ENCODE assay signal across 20 cellular contexts in genomic region chr4:18930487-18930886, GRCh38.
DNase-seq lines count a peak whose midpoint lies in the region; ATAC-seq, FAIRE-seq and TF ChIP-seq lines count a peak whose summit lies in the region.
"Had no signal": no experiment of that assay in that cellular context is flagged by ENCODE, and none has a peak within 500 bp of the region (broad histone marks: within the 10 kb centered on the region; RNA-seq: fewer than 3 reads in every experiment).

No MANE protein-coding gene starts in this region.

- H3K36me3 Mint-ChIP-seq in nephron (ENCODE audit: low read depth) = no peaks in the 10 kb centered on the region
- H3K36me3 Mint-ChIP-seq: CD14-positive monocyte; CD4-positive, alpha-beta memory T cell had no signal

- no peak for TF ChIP-seq EP300 in SK-N-SH (IDR thresholded peaks at IDR 0.05; ENCODE audit: borderline replicate concordance in 1 of 2, low read depth in 1 of 2, low read length in 1 of 2)

- no peaks in the 10 kb centered on the region for H3K9me3 ChIP-seq in SK-N-SH

- H2AFZ ChIP-seq in SK-N-SH (ENCODE audit: low read depth) = no peak overlapping the region
- H2AFZ ChIP-seq: GM23338 had no signal

- no peak overlapping the region for H3K27ac ChIP-seq in SK-N-SH (ENCODE audit: low read depth in 2 of 2, low read length in 1 of 2)
- H3K27ac ChIP-seq: BLaER1 had no signal

- TF ChIP-seq CTCF in SK-N-SH (IDR thresholded peaks at IDR 0.05) (no peak), nephron (IDR thresholded peaks at IDR 0.05; ENCODE audit: unreplicated experiment in 3 of 3) (no peak), GM13977 (IDR thresholded peaks at IDR 0.05; ENCODE audit: extremely low read depth, insufficient read depth, missing control alignments) (no peak)

- H3K4me3 Mint-ChIP-seq in nephron = no peak overlapping the region
- H3K4me3 Mint-ChIP-seq: CD14-positive monocyte; CD4-positive, alpha-beta memory T cell; GM23338 had no signal

- CTCF ChIA-PET in SK-N-SH (lab: Yijun Ruan, JAX) = no interaction called here

- WGBS in SK-N-SH (ENCODE audit: low lambda C conversion rate) = 48% methylated on average over 6 of the region's 6 CpGs

- H4K20me1 ChIP-seq in SK-N-SH (ENCODE audit: insufficient read depth) = no peaks in the 10 kb centered on the region
- H4K20me1 ChIP-seq: BLaER1 had no signal

- ATAC-seq in SK-N-SH treated with all-trans-retinoic acid at 6 μM for 48 hours = no peak
- ATAC-seq in GM18517 (IDR thresholded peaks at IDR 0.05; ENCODE audit: unreplicated experiment) = no peak
- ATAC-seq: GM12878, GM23338 had no signal

- no peak overlapping the region for H3K9ac ChIP-seq in SK-N-SH
- H3K9ac ChIP-seq: BLaER1 had no signal

- in situ Hi-C loops in GM13977 (cut with MboI; ENCODE audit: low pct_unique_long_range_greater_than_20kb, low sequenced_read_pairs, unreplicated experiment) = no loop called here

- no peak for TF ChIP-seq RAD21 in SK-N-SH (IDR thresholded peaks at IDR 0.05; ENCODE audit: low read length)

- H3K27me3 ChIP-seq in SK-N-SH (ENCODE audit: insufficient read depth) = no peaks in the 10 kb centered on the region
- H3K27me3 ChIP-seq: BLaER1 had no signal

- H3F3A ChIP-seq in SK-N-SH (replicated peaks; ENCODE audit: insufficient read depth) = no peaks in the 10 kb centered on the region

- H3K27ac Mint-ChIP-seq in nephron = peak overlapping the region in 2 of 3 experiments; percentile 15 to 26
- H3K27ac Mint-ChIP-seq: CD14-positive monocyte; CD4-positive, alpha-beta memory T cell; GM23338 had no signal

- H3K4me2 ChIP-seq in SK-N-SH = no peak overlapping the region
- H3K4me2 ChIP-seq: BLaER1, GM23338 had no signal

- FAIRE-seq in GM12892 (lab: Jason Lieb, UNC) = no peak
- FAIRE-seq: GM12878, GM18507, H54 had no signal

- DNase-seq in SK-N-SH = peak; percentile 0
- peak; percentile 37 for DNase-seq in iPS-NIHi11 (ENCODE audit: low spot score)
- no peak for DNase-seq in superior temporal gyrus (ENCODE audit: extremely low spot score)
- DNase-seq in GM12892 (ENCODE audit: insufficient read length) = no peak
- DNase-seq in GM13977 (ENCODE audit: low spot score) = no peak
- DNase-seq: 8988T; CD4-positive, alpha-beta memory T cell; DMS79 treated with DMSO at 0.1 percent for 48 hours; GF-D8; HCEC 1CT; IMR-90 had no signal

- no peaks in the 10 kb centered on the region for H3K36me3 ChIP-seq in SK-N-SH (replicated peaks in 1 of 2; ENCODE audit: control insufficient read depth in 1 of 2, insufficient read depth in 2 of 2, low read length in 1 of 2)
- H3K36me3 ChIP-seq: BLaER1 had no signal

- H3K27me3 Mint-ChIP-seq in nephron (ENCODE audit: low read depth) = no peaks in the 10 kb centered on the region
- H3K27me3 Mint-ChIP-seq: CD4-positive, alpha-beta memory T cell had no signal

- no peak for TF ChIP-seq POLR2A in GM12892 (IDR thresholded peaks at IDR 0.05; ENCODE audit: low read depth, low read length)

- H3K9me3 Mint-ChIP-seq in nephron = peaks cover 3% of the 10 kb centered on the region

- no peaks in the 10 kb centered on the region for H3K9me2 ChIP-seq in SK-N-SH

- peaks cover 5% of the 10 kb centered on the region for H3K4me1 Mint-ChIP-seq in nephron
- H3K4me1 Mint-ChIP-seq: CD14-positive monocyte; CD4-positive, alpha-beta memory T cell had no signal

- H3K4me1 ChIP-seq in SK-N-SH (ENCODE audit: control insufficient read depth in 1 of 2, insufficient read depth in 2 of 2, low read depth in 1 of 2, low read length in 1 of 2) = no peaks in the 10 kb centered on the region; a peak in 1 of 4 replicates
- H3K4me1 ChIP-seq: BLaER1 had no signal

- H3K4me3 ChIP-seq in SK-N-SH (ENCODE audit: low read depth in 2 of 2, low read length in 1 of 2) = no peak overlapping the region
- H3K4me3 ChIP-seq: BLaER1, GM12878, GM23338 had no signal

- POLR2A ChIA-PET in SK-N-SH (lab: Yijun Ruan, JAX) = no interaction called here

- H3K79me2 ChIP-seq in SK-N-SH (ENCODE audit: insufficient read depth) = no peaks in the 10 kb centered on the region

TF ChIP-seq in SK-N-SH, 30 proteins besides CTCF, POLR2A, EP300 and RAD21 (continues in another document):
- TF ChIP-seq TEAD4 (IDR thresholded peaks at IDR 0.05; ENCODE audit: borderline replicate concordance, insufficient read depth) (no peak), GATA2 (CRISPR knock-in tag; IDR thresholded peaks at IDR 0.05) (no peak), SIN3A (IDR thresholded peaks at IDR 0.05; ENCODE audit: borderline replicate concordance, low read depth, low read length) (no peak), FOXJ3 (CRISPR knock-in tag; IDR thresholded peaks at IDR 0.05) (no peak), ELF1 (IDR thresholded peaks at IDR 0.05) (no peak), IRF3 (IDR thresholded peaks at IDR 0.05; ENCODE audit: low read depth, low read length) (no peak), USF1 (IDR thresholded peaks at IDR 0.05; ENCODE audit: borderline replicate concordance, low read depth) (no peak)

TF ChIP-seq in SK-N-SH treated with all-trans-retinoic acid at 6 μM for 48 hours, 23 proteins besides CTCF, POLR2A, EP300 and RAD21:
- TF ChIP-seq POU6F1 (CRISPR knock-in tag; IDR thresholded peaks at IDR 0.05; ENCODE audit: borderline replicate concordance, low read depth) = no peak
- TF ChIP-seq ZFP30 (CRISPR knock-in tag; IDR thresholded peaks at IDR 0.05) = no peak
- TF ChIP-seq ZNF8 (CRISPR knock-in tag; IDR thresholded peaks at IDR 0.05) = no peak
- no peak for TF ChIP-seq ISL1 (CRISPR knock-in tag; IDR thresholded peaks at IDR 0.05)
- no peak for TF ChIP-seq ZFP3 (CRISPR knock-in tag; IDR thresholded peaks at IDR 0.05)
- no peak for TF ChIP-seq SNAI2 (CRISPR knock-in tag; IDR thresholded peaks at IDR 0.05)
- no peak for TF ChIP-seq ZNF70 (CRISPR knock-in tag; IDR thresholded peaks at IDR 0.05)
- TF ChIP-seq CREB5 (CRISPR knock-in tag; IDR thresholded peaks at IDR 0.05; ENCODE audit: low read depth) = no peak
- no peak for TF ChIP-seq CSDC2 (CRISPR knock-in tag; IDR thresholded peaks at IDR 0.05)
- no peak for TF ChIP-seq PPARA (CRISPR knock-in tag; IDR thresholded peaks at IDR 0.05; ENCODE audit: borderline replicate concordance)
- TF ChIP-seq ESRRG (CRISPR knock-in tag; IDR thresholded peaks at IDR 0.05) = no peak
- no peak for TF ChIP-seq RARB (CRISPR knock-in tag; IDR thresholded peaks at IDR 0.05)
- TF ChIP-seq CSRNP3 (CRISPR knock-in tag; IDR thresholded peaks at IDR 0.05) = no peak
TF ChIP-seq in SK-N-SH treated with all-trans-retinoic acid at 6 μM for 48 hours: peak in this region for 0.

Comparison
In these comparisons a context has a peak if more than half of its experiments do, and no peak if none do; other contexts are left out.
1. DNase-seq: peak in SK-N-SH (single experiment) and iPS-NIHi11 (single experiment); none in superior temporal gyrus (single experiment), GM12892 (single experiment) and GM13977 (single experiment).